In genomic region chr17:77286641-77287431, GRCh38 we compare ENCODE assay signal across 8 cellular contexts.
DNase-seq lines count a peak whose midpoint lies in the region; ATAC-seq and TF ChIP-seq lines count a peak whose summit lies in the region.
"Had no signal": no experiment of that assay in that cellular context is flagged by ENCODE, and none has a peak within 500 bp of the region (broad histone marks: within the 10 kb centered on the region; RNA-seq: fewer than 3 reads in every experiment).

No MANE protein-coding gene starts in this region.

- H3K36me3 Mint-ChIP-seq in type B pancreatic cell = no peaks in the 10 kb centered on the region

- no peak for ATAC-seq in GM21381 (IDR thresholded peaks at IDR 0.05; ENCODE audit: unreplicated experiment)
- ATAC-seq: activated CD4-positive, alpha-beta T cell treated with anti-CD3 and anti-CD28 coated beads for 36 hours had no signal

- peak overlapping the region; percentile 32 for H3K27ac ChIP-seq in layer of hippocampus (ENCODE audit: low read depth, low read length)

- no peaks in the 10 kb centered on the region for H3K27me3 ChIP-seq in layer of hippocampus (ENCODE audit: control insufficient read depth, insufficient read depth, low read length)

- peak overlapping the region; percentile 92 for H3K27ac Mint-ChIP-seq in type B pancreatic cell
- H3K27ac Mint-ChIP-seq: activated CD4-positive, alpha-beta T cell treated with anti-CD3 and anti-CD28 coated beads for 36 hours had no signal

- peak; percentile 83 for DNase-seq in LHCN-M2 (ENCODE audit: low read depth)
- DNase-seq in amniotic epithelial cell (ENCODE audit: low read depth) = peak; percentile 82
- no peak for DNase-seq in type B pancreatic cell (ENCODE audit: extremely low spot score, unreplicated experiment)
- DNase-seq in GM19238 (ENCODE audit: insufficient read length, low spot score) = no peak
- no peak for DNase-seq in SK-N-DZ (ENCODE audit: low spot score)
- DNase-seq: activated CD4-positive, alpha-beta T cell treated with anti-CD3 and anti-CD28 coated beads for 36 hours had no signal

- H3K4me3 Mint-ChIP-seq in type B pancreatic cell = peak overlapping the region; percentile 72
- H3K4me3 Mint-ChIP-seq: activated CD4-positive, alpha-beta T cell treated with anti-CD3 and anti-CD28 coated beads for 36 hours had no signal

- H3K27me3 Mint-ChIP-seq in type B pancreatic cell = peaks cover 15% of the 10 kb centered on the region

- H3K4me1 Mint-ChIP-seq in type B pancreatic cell (ENCODE audit: unreplicated experiment) = peaks cover 36% of the 10 kb centered on the region

- no peak for TF ChIP-seq CTCF in type B pancreatic cell (conservative IDR thresholded peaks at IDR 0.05)

- H3K9me3 Mint-ChIP-seq in type B pancreatic cell = no peaks in the 10 kb centered on the region

Comparison
In these comparisons a context has a peak if more than half of its experiments do, and no peak if none do; other contexts are left out.
1. DNase-seq: peak in LHCN-M2 (single experiment) and amniotic epithelial cell (single experiment); none in type B pancreatic cell (single experiment), GM19238 (single experiment) and SK-N-DZ (single experiment).